In genomic region chr18:53153281-53153680, GRCh38 we compare ENCODE assay signal across 11 cellular contexts.
A peak's percentile ranks its signal among the peaks of the same experiment; 100 is the strongest.
DNase-seq lines count a peak whose midpoint lies in the region; ATAC-seq and TF ChIP-seq lines count a peak whose summit lies in the region.
"Had no signal": no experiment of that assay in that cellular context is flagged by ENCODE, and none has a peak within 500 bp of the region (broad histone marks: within the 10 kb centered on the region; RNA-seq: fewer than 3 reads in every experiment).

No MANE protein-coding gene starts in this region.

- H3K9me3 ChIP-seq in left lung = no peaks in the 10 kb centered on the region
- H3K9me3 ChIP-seq: adrenal gland, prostate gland had no signal

- no peak overlapping the region for H3K27ac ChIP-seq in left lung
- H3K27ac ChIP-seq: adrenal gland, epithelial cell of prostate, prostate gland had no signal

- TF ChIP-seq CTCF in left lung (IDR thresholded peaks at IDR 0.05) = no peak

- intact Hi-C loops in left lung (cut with DNase I) = no loop called here

- H3K36me3 ChIP-seq in left lung = no peaks in the 10 kb centered on the region
- H3K36me3 ChIP-seq: adrenal gland, prostate gland had no signal

- DNase-seq in ELR (ENCODE audit: low read depth) (peak; percentile 0), H4 (ENCODE audit: low spot score) (peak; percentile 22), SHP77 treated with DMSO at 0.1 percent for 48 hours (lab: John Stamatoyannopoulos, UW) (peak; percentile 2), left lung (no peak)
- no peak for DNase-seq in stimulated activated CD4-positive, alpha-beta T cell treated with anti-CD3 and anti-CD28 coated beads, Interleukin-4, amount 100 ng/mL, for 24 hours
- DNase-seq: kidney glomerular epithelial cell had no signal

- H3K27me3 ChIP-seq in left lung = no peaks in the 10 kb centered on the region
- H3K27me3 ChIP-seq: adrenal gland had no signal

- H3K4me3 ChIP-seq in left lung = no peak overlapping the region
- H3K4me3 ChIP-seq: adrenal gland, prostate gland had no signal

- H3K4me1 ChIP-seq in left lung = no peaks in the 10 kb centered on the region
- H3K4me1 ChIP-seq: adrenal gland, prostate gland had no signal

- peak; percentile 47 for ATAC-seq in left lung
- ATAC-seq in GM21515 (IDR thresholded peaks at IDR 0.05; ENCODE audit: unreplicated experiment) = no peak
- ATAC-seq in GM18498 (IDR thresholded peaks at IDR 0.05; ENCODE audit: unreplicated experiment) = no peak

Comparison
In these comparisons a context has a peak if more than half of its experiments do, and no peak if none do; other contexts are left out.
1. DNase-seq: peak in ELR (single experiment), H4 (single experiment) and SHP77 treated with DMSO at 0.1 percent for 48 hours (single experiment); none in left lung (0 of 2) and stimulated activated CD4-positive, alpha-beta T cell treated with anti-CD3 and anti-CD28 coated beads, Interleukin-4, amount 100 ng/mL, for 24 hours (single experiment).